Comparison of ENCODE assay signal across 9 cellular contexts in genomic region chr3:194871864-194872668, GRCh38.
DNase-seq lines count a peak whose midpoint lies in the region; ATAC-seq, FAIRE-seq and TF ChIP-seq lines count a peak whose summit lies in the region.
"Had no signal": no experiment of that assay in that cellular context is flagged by ENCODE, and none has a peak within 500 bp of the region (broad histone marks: within the 10 kb centered on the region; RNA-seq: fewer than 3 reads in every experiment).

No MANE protein-coding gene starts in this region.

- H3K4me3 ChIP-seq in esophagus (ENCODE audit: low read depth in 1 of 2, low read length in 2 of 2) (no peak overlapping the region), pancreas (peak overlapping the region in 1 of 4 donors; percentile 17)

- no peaks in the 10 kb centered on the region for H3K9me3 ChIP-seq in esophagus (ENCODE audit: control insufficient read depth in 2 of 2, insufficient read depth in 1 of 2, low read depth in 1 of 2, low read length in 1 of 2)
- no peaks in the 10 kb centered on the region for H3K9me3 ChIP-seq in pancreas

- 61 to 62% methylated on average over 14 of the region's 14 CpGs for WGBS in esophagus, 2 donors
- 58 to 64% methylated on average over 14 of the region's 14 CpGs for WGBS in pancreas, 2 donors

- peak; percentile 64 for DNase-seq in GM03348 (ENCODE audit: low spot score)
- peak; percentile 85 for DNase-seq in NOMO-1 treated with DMSO at 0.1 percent for 48 hours (lab: John Stamatoyannopoulos, UW; ENCODE audit: unreplicated experiment)
- no peak for DNase-seq in pancreas
- DNase-seq in stimulated activated naive CD8-positive, alpha-beta T cell treated with anti-CD3 and anti-CD28 coated beads, Interleukin-15, Interleukin-2, amounts not matched to agents 100 U/mL and 50 U/mL, for 24 hours, result no peak
- DNase-seq: stimulated activated CD4-positive, alpha-beta T cell treated with anti-CD3 and anti-CD28 coated beads, Interleukin-12 subunit alpha, Interleukin-12 subunit beta, amount 100 ng/mL, for 4 hours had no signal

- no peaks in the 10 kb centered on the region for H3K27me3 ChIP-seq in esophagus (ENCODE audit: control insufficient read depth in 1 of 2, insufficient read depth in 2 of 2, low read length in 2 of 2)
- no peaks in the 10 kb centered on the region for H3K27me3 ChIP-seq in pancreas

- ATAC-seq in pancreas (peak; percentile 16 to 45 (median 43)), GM21381 (IDR thresholded peaks at IDR 0.05; ENCODE audit: unreplicated experiment) (no peak), HG02798 (IDR thresholded peaks at IDR 0.05; ENCODE audit: poor library complexity, unreplicated experiment) (no peak), HG03196 (IDR thresholded peaks at IDR 0.05; ENCODE audit: unreplicated experiment) (no peak)
- no peak for ATAC-seq in stimulated activated naive CD8-positive, alpha-beta T cell treated with anti-CD3 and anti-CD28 coated beads, Interleukin-15, Interleukin-2, amounts not matched to agents 100 U/mL and 50 U/mL, for 24 hours

- FAIRE-seq in pancreas (lab: Jason Lieb, UNC), result no peak

- H3K36me3 ChIP-seq in esophagus (ENCODE audit: control insufficient read depth in 2 of 2, insufficient read depth in 2 of 2, low read length in 1 of 2) (no peaks in the 10 kb centered on the region), pancreas (no peaks in the 10 kb centered on the region)

- TF ChIP-seq CTCF in pancreas (IDR thresholded peaks at IDR 0.05), result no peak

- intact Hi-C loops in pancreas (cut with DNase I), result no loop called here

- H3K4me1 ChIP-seq in esophagus (ENCODE audit: control insufficient read depth in 2 of 2, insufficient read depth in 2 of 2, low read length in 1 of 2) (peaks cover 11 to 16% of the 10 kb centered on the region in 2 donors), pancreas (peaks cover 11 to 23% (median 21%) of the 10 kb centered on the region in 3 donors)

- H3K27ac ChIP-seq in esophagus (ENCODE audit: low read depth in 2 of 2, low read length in 1 of 2) (peak overlapping the region; percentile 90 to 94), pancreas (peak overlapping the region; percentile 2 to 53 (median 14))

Comparison
In these comparisons a context has a peak if more than half of its experiments do, and no peak if none do; other contexts are left out.
1. DNase-seq: peak in GM03348 (single experiment) and NOMO-1 treated with DMSO at 0.1 percent for 48 hours (single experiment); none in pancreas (0 of 6) and stimulated activated naive CD8-positive, alpha-beta T cell treated with anti-CD3 and anti-CD28 coated beads, Interleukin-15, Interleukin-2, amounts not matched to agents 100 U/mL and 50 U/mL, for 24 hours (single experiment).
2. ATAC-seq: peak in pancreas (4 of 4); none in GM21381 (single experiment), HG02798 (single experiment), stimulated activated naive CD8-positive, alpha-beta T cell treated with anti-CD3 and anti-CD28 coated beads, Interleukin-15, Interleukin-2, amounts not matched to agents 100 U/mL and 50 U/mL, for 24 hours (single experiment) and HG03196 (single experiment).